Comparison of ENCODE assay signal across 9 cellular contexts in the genomic region with DNA sequence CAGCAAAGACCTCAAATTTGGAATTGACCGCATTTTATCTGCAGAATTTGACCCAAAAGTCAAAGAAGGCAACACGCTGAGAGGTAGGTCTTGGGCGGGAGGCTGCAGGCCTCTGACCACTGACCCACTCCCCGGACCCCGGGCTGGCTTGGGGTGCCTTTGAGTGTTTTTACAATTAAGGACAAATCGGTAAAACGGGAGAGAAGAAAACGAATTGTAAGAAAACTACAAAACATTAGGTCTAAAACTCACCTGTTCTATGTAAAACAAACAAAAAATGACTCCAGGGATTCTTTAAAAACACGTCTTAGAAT. TPM values are rescaled to one million over a fixed set of nuclear protein-coding genes. Genes with fewer than 3 reads are reported as not detected.
DNase-seq lines count a peak whose midpoint lies in the region; ATAC-seq and TF ChIP-seq lines count a peak whose summit lies in the region.
"Had no signal": no experiment of that assay in that cellular context is flagged by ENCODE, and none has a peak within 500 bp of the region (broad histone marks: within the 10 kb centered on the region; RNA-seq: fewer than 3 reads in every experiment).

No MANE protein-coding gene starts in this region.

- H3K27ac ChIP-seq in adrenal gland (peak overlapping the region; percentile 33 to 92 (median 87)), right lobe of liver (peak overlapping the region; percentile 95 to 99 (median 99)), subcutaneous abdominal adipose tissue (ENCODE audit: low read depth, low read length) (peak overlapping the region; percentile 84), Karpas-422 (ENCODE audit: low read length) (no peak overlapping the region)

- no peaks in the 10 kb centered on the region for H4K20me1 ChIP-seq in Karpas-422 (ENCODE audit: insufficient read depth, low read depth, low read length)

- peaks cover 0 to 17% of the 10 kb centered on the region in 2 donors for H3K36me3 ChIP-seq in adrenal gland (replicated peaks in 1 of 2)
- peaks cover 0 to 29% (median 15%) of the 10 kb centered on the region in 4 donors for H3K36me3 ChIP-seq in right lobe of liver
- H3K36me3 ChIP-seq in subcutaneous abdominal adipose tissue (ENCODE audit: control insufficient read depth in 5 of 5, insufficient read depth in 5 of 5, low read length in 5 of 5): peaks cover 0 to 32% (median 27%) of the 10 kb centered on the region in 5 donors
- H3K36me3 ChIP-seq in Karpas-422 (ENCODE audit: insufficient read depth, low read length): no peaks in the 10 kb centered on the region

- ATAC-seq in right lobe of liver: no peak

- no peaks in the 10 kb centered on the region for H3K79me2 ChIP-seq in Karpas-422 (ENCODE audit: low read length)

- DNase-seq in T-helper 2 cell treated with Interferon-gamma antibody and Interleukin-4, amounts not matched to agents 5 μg/mL and 100 μg/mL, for 36 hours (ENCODE audit: low spot score): no peak
- DNase-seq in T-helper 2 cell (no peak), adrenal gland (no peak), right lobe of liver (peak in 1 of 3 donors; percentile 32), GM10248 (ENCODE audit: extremely low spot score) (no peak), GM03348 (ENCODE audit: low spot score) (no peak), Karpas-422 (no peak)
- DNase-seq: NCI-H774 had no signal

- H3K4me3 Mint-ChIP-seq in T-helper 2 cell treated with Interferon-gamma antibody and Interleukin-4, amounts not matched to agents 5 μg/mL and 100 μg/mL, for 36 hours: peak overlapping the region; percentile 76

- H3K9me3 Mint-ChIP-seq in T-helper 2 cell treated with Interferon-gamma antibody and Interleukin-4, amounts not matched to agents 5 μg/mL and 100 μg/mL, for 36 hours: no peaks in the 10 kb centered on the region

- H3K27me3 Mint-ChIP-seq in T-helper 2 cell treated with Interferon-gamma antibody and Interleukin-4, amounts not matched to agents 5 μg/mL and 100 μg/mL, for 36 hours (ENCODE audit: low read depth): peaks cover 73% of the 10 kb centered on the region

- H3K4me1 Mint-ChIP-seq in T-helper 2 cell treated with Interferon-gamma antibody and Interleukin-4, amounts not matched to agents 5 μg/mL and 100 μg/mL, for 36 hours (ENCODE audit: low read depth): peaks cover 31% of the 10 kb centered on the region

- H3K27me3 ChIP-seq in adrenal gland: peaks cover 6% of the 10 kb centered on the region
- H3K27me3 ChIP-seq in right lobe of liver: no peaks in the 10 kb centered on the region
- H3K27me3 ChIP-seq in subcutaneous abdominal adipose tissue (ENCODE audit: control insufficient read depth in 5 of 5, insufficient read depth in 4 of 5, low read length in 5 of 5): no peaks in the 10 kb centered on the region
- no peaks in the 10 kb centered on the region for H3K27me3 ChIP-seq in Karpas-422 (ENCODE audit: low read length)

- H3K4me2 ChIP-seq in Karpas-422 (ENCODE audit: low read depth, low read length, poor library complexity, severe bottlenecking): no peak overlapping the region

- peaks cover 5% of the 10 kb centered on the region for H3K36me3 Mint-ChIP-seq in T-helper 2 cell treated with Interferon-gamma antibody and Interleukin-4, amounts not matched to agents 5 μg/mL and 100 μg/mL, for 36 hours (ENCODE audit: low read depth)

- intact Hi-C loops in adrenal gland (cut with DNase I): loop anchor here in 1 of 2 donors (10.0 kb wide), 1 partner anchor 324 kb away; no protein-coding TSS in a partner anchor
- intact Hi-C loops in right lobe of liver (cut with DNase I): loop anchor here in 1 of 2 donors (10.0 kb wide), 1 partner anchor 324 kb away; no protein-coding TSS in a partner anchor

- no peak for TF ChIP-seq CTCF in adrenal gland (IDR thresholded peaks at IDR 0.05)
- TF ChIP-seq CTCF in right lobe of liver (IDR thresholded peaks at IDR 0.05): no peak
- no peak for TF ChIP-seq CTCF in GM10248 (IDR thresholded peaks at IDR 0.05; ENCODE audit: control extremely low read depth, extremely low read depth, low read depth, missing control alignments)

- 29 to 36% (median 30%) methylated on average over 9 of the region's 9 CpGs for WGBS in adrenal gland, 4 donors
- WGBS in right lobe of liver (ENCODE audit: insufficient coverage, low coverage, low lambda C conversion rate, missing lambda C conversion rate): 3% methylated on average over 9 of the region's 9 CpGs

- no peak overlapping the region for H2AFZ ChIP-seq in Karpas-422 (ENCODE audit: low read length)

- no peak for TF ChIP-seq POLR2A in adrenal gland (IDR thresholded peaks at IDR 0.05)
- TF ChIP-seq POLR2A in right lobe of liver (IDR thresholded peaks at IDR 0.05): no peak

- CTCF ChIA-PET in GM10248 (lab: Yijun Ruan, JAX): no interaction called here

- H3K9me3 ChIP-seq in adrenal gland (replicated peaks in 1 of 3) (no peaks in the 10 kb centered on the region), right lobe of liver (no peaks in the 10 kb centered on the region), subcutaneous abdominal adipose tissue (ENCODE audit: control insufficient read depth in 5 of 5, low read length in 5 of 5) (no peaks in the 10 kb centered on the region), Karpas-422 (ENCODE audit: low read length) (no peaks in the 10 kb centered on the region)

- H3K4me1 ChIP-seq in adrenal gland (replicated peaks in 1 of 2) (peaks cover 4 to 5% of the 10 kb centered on the region in 2 donors), right lobe of liver (peaks cover 0 to 26% (median 11%) of the 10 kb centered on the region in 4 donors), subcutaneous abdominal adipose tissue (ENCODE audit: control insufficient read depth in 5 of 5, insufficient read depth in 5 of 5, low read length in 5 of 5) (peaks cover 11 to 70% (median 43%) of the 10 kb centered on the region in 5 donors), Karpas-422 (ENCODE audit: low read length) (no peaks in the 10 kb centered on the region)

- POLR2A ChIA-PET in GM10248 (lab: Yijun Ruan, JAX): no interaction called here

- peak overlapping the region; percentile 36 to 90 (median 68) for H3K4me3 ChIP-seq in adrenal gland
- H3K4me3 ChIP-seq in right lobe of liver: peak overlapping the region; percentile 81 to 93 (median 83)
- peak overlapping the region; percentile 55 to 90 (median 88) for H3K4me3 ChIP-seq in subcutaneous abdominal adipose tissue (ENCODE audit: low read depth in 1 of 5, low read length in 5 of 5)
- H3K4me3 ChIP-seq in Karpas-422 (ENCODE audit: low read length): no peak overlapping the region

- H3K9ac ChIP-seq in subcutaneous abdominal adipose tissue (ENCODE audit: low read length in 5 of 5) (peak overlapping the region; percentile 78 to 94 (median 89)), Karpas-422 (ENCODE audit: low read length) (no peak overlapping the region)

- H3K9me2 ChIP-seq in Karpas-422 (replicated peaks; ENCODE audit: insufficient read depth, low read length): no peaks in the 10 kb centered on the region

- H3K27ac Mint-ChIP-seq in T-helper 2 cell treated with Interferon-gamma antibody and Interleukin-4, amounts not matched to agents 5 μg/mL and 100 μg/mL, for 36 hours: peak overlapping the region; percentile 49

RNA-seq across cellular contexts. Expression of a gene that starts 1.1 kb away (rescaled TPM):
- total RNA-seq in adrenal gland (10 to 100 TPM in 2 of 8 donors, 1 to 10 TPM in 6; 4.5 to 13.8 (median 7.0) TPM), right lobe of liver (10 to 100 TPM in 2 of 6 experiments, 1 to 10 TPM in 4; 5.5 to 10.8 (median 6.7) TPM)
- 1 to 10 TPM in 2 of 3 donors, under 1 TPM in 1; 0.81 to 9.6 (median 8.1) TPM for polyA plus RNA-seq in adrenal gland
- not detected in 2 replicates for total RNA-seq in Karpas-422 (2014; rRNA removed; shearing (Covaris generic); ENCODE audit: low replicate concordance)
